29 cellular contexts compared by ENCODE assay signal in genomic region chr3:190213726-190214125, GRCh38.
"Had no signal": no experiment of that assay in that cellular context is flagged by ENCODE, and none has a peak within 500 bp of the region (broad histone marks: within the 10 kb centered on the region; RNA-seq: fewer than 3 reads in every experiment).

No MANE protein-coding gene starts in this region.

- ATAC-seq: activated CD8-positive, alpha-beta T cell treated with anti-CD3 and anti-CD28 coated beads for 36 hours; activated naive CD4-positive, alpha-beta T cell treated with anti-CD3 and anti-CD28 coated beads, Interleukin-2, amount 50 U/mL, for 72 hours; activated T-cell treated with anti-CD3 and anti-CD28 coated beads, Interleukin-2, amount 50 U/mL, for 72 hours; esophagus mucosa; T-helper 17 cell; WTC11 had no signal

- H3K27ac ChIP-seq: ascending aorta, breast epithelium, cardiac muscle cell, coronary artery, dorsolateral prefrontal cortex, VCaP had no signal

- DNase-seq: activated CD4-positive, alpha-beta T cell treated with anti-CD3 and anti-CD28 coated beads for 48 hours; activated CD4-positive, alpha-beta T cell treated with anti-CD3 and anti-CD28 coated beads, Interleukin-2, amount 50 U/mL, for 1 hour; activated CD4-positive, alpha-beta T cell treated with anti-CD3 and anti-CD28 coated beads, Interleukin-2, amount 50 U/mL, for 48 hours; activated CD8-positive, alpha-beta memory T cell treated with anti-CD3 and anti-CD28 coated beads for 24 hours; activated CD8-positive, alpha-beta T cell treated with anti-CD3 and anti-CD28 coated beads for 36 hours; activated gamma-delta T cell; activated naive CD4-positive, alpha-beta T cell; activated naive CD4-positive, alpha-beta T cell treated with anti-CD3 and anti-CD28 coated beads, Interleukin-2, amount 10 ng/mL, durations not matched to agents 7 days and 5 days; activated naive CD8-positive, alpha-beta T cell treated with anti-CD3 and anti-CD28 coated beads, Interleukin-2, amount 10 ng/mL, durations not matched to agents 7 days and 5 days; activated T-cell treated with anti-CD3 and anti-CD28 coated beads, Interleukin-2, amount 50 U/mL, for 24 hours; activated T-cell treated with anti-CD3 and anti-CD28 coated beads, Interleukin-2, amount 50 U/mL, for 72 hours; central memory CD4-positive, alpha-beta T cell; cerebellar nuclear complex; dorsolateral prefrontal cortex; effector memory CD4-positive, alpha-beta T cell; endodermal cell; foreskin fibroblast; head of caudate nucleus; T-helper 1 cell; T-helper 17 cell; T1000 had no signal

- H3K36me3 ChIP-seq: ascending aorta, breast epithelium, cardiac muscle cell had no signal

- H3K9me3 ChIP-seq: ascending aorta, breast epithelium had no signal

- H3K4me3 ChIP-seq: ascending aorta, breast epithelium, cardiac muscle cell, coronary artery, dorsolateral prefrontal cortex had no signal

- H3K4me1 ChIP-seq: ascending aorta, breast epithelium had no signal

- H3K27me3 ChIP-seq: ascending aorta, breast epithelium, cardiac muscle cell, dorsolateral prefrontal cortex had no signal
